In genomic region chr6:54617730-54618129, GRCh38 we compare ENCODE assay signal across 14 cellular contexts.
DNase-seq lines count a peak whose midpoint lies in the region; ATAC-seq and TF ChIP-seq lines count a peak whose summit lies in the region.
"Had no signal": no experiment of that assay in that cellular context is flagged by ENCODE, and none has a peak within 500 bp of the region (broad histone marks: within the 10 kb centered on the region; RNA-seq: fewer than 3 reads in every experiment).

No MANE protein-coding gene starts in this region.

- H3K4me3 Mint-ChIP-seq in mesothelial cell of epicardium: no peak overlapping the region
- H3K4me3 Mint-ChIP-seq: B cell, H9 had no signal

- TF ChIP-seq EP300 in Ishikawa (IDR thresholded peaks at IDR 0.05; ENCODE audit: borderline replicate concordance): peak; percentile 85

- no peak for TF ChIP-seq CTCF in AG04449 (IDR thresholded peaks at IDR 0.05; ENCODE audit: insufficient read depth, low read length, missing control alignments)
- no peak for TF ChIP-seq CTCF in mesothelial cell of epicardium (IDR thresholded peaks at IDR 0.05; ENCODE audit: unreplicated experiment)

- peaks cover 10% of the 10 kb centered on the region for H3K9me3 Mint-ChIP-seq in mesothelial cell of epicardium
- H3K9me3 Mint-ChIP-seq: H9 had no signal

- H3K4me3 ChIP-seq in AG04449 (ENCODE audit: low read depth, low read length): no peak overlapping the region

- ATAC-seq in GM21723 (IDR thresholded peaks at IDR 0.05; ENCODE audit: unreplicated experiment) (no peak), HG02852 (IDR thresholded peaks at IDR 0.05; ENCODE audit: unreplicated experiment) (no peak)

- no peaks in the 10 kb centered on the region for H3K27me3 Mint-ChIP-seq in mesothelial cell of epicardium (ENCODE audit: low read depth)
- H3K27me3 Mint-ChIP-seq: B cell had no signal

- DNase-seq in AG04449 (ENCODE audit: low read depth, low spot score): peak; percentile 67
- DNase-seq in dermis blood vessel endothelial cell: peak; percentile 39
- DNase-seq in mesothelial cell of epicardium (ENCODE audit: low spot score in 2 of 2, unreplicated experiment in 2 of 2): no peak
- DNase-seq in effector CD8-positive, alpha-beta T cell (lab: John Stamatoyannopoulos, UW): no peak
- DNase-seq in OCI-M1 (lab: John Stamatoyannopoulos, UW): no peak
- DNase-seq: H9; kidney; NCI-H2171 treated with DMSO at 0.1 percent for 48 hours; occipital lobe; stimulated activated CD4-positive, alpha-beta T cell treated with anti-CD3 and anti-CD28 coated beads, Interleukin-4, amount 100 ng/mL, for 4 hours had no signal

- CTCF ChIA-PET in AG04449 (lab: Yijun Ruan, JAX): interaction anchor here (1.0 to 1.6 kb wide), 5 partner anchors 12 to 632 kb away, joined by 3 to 6 read pairs (median 3); no protein-coding TSS in a partner anchor

- peak overlapping the region; percentile 59 for H3K27ac Mint-ChIP-seq in mesothelial cell of epicardium
- H3K27ac Mint-ChIP-seq: B cell, H9 had no signal

- TF ChIP-seq RAD21 in Ishikawa (IDR thresholded peaks at IDR 0.05; ENCODE audit: low read depth): peak; percentile 23; the same call in 1 of the 2 replicates

- H3K36me3 Mint-ChIP-seq in mesothelial cell of epicardium: no peaks in the 10 kb centered on the region

- POLR2A ChIA-PET in AG04449 (lab: Yijun Ruan, JAX): interaction anchor here (0.7 kb wide), 1 partner anchor 188 kb away, joined by 3 read pairs; no protein-coding TSS in a partner anchor

- H3K4me1 Mint-ChIP-seq in mesothelial cell of epicardium: peaks cover 7% of the 10 kb centered on the region
- H3K4me1 Mint-ChIP-seq: B cell had no signal

TF ChIP-seq in Ishikawa, 13 proteins besides CTCF, POLR2A, EP300 and RAD21:
- TF ChIP-seq REST (IDR thresholded peaks at IDR 0.05; ENCODE audit: low read depth) (no peak), CEBPB (IDR thresholded peaks at IDR 0.05) (no peak), YY1 (IDR thresholded peaks at IDR 0.05; ENCODE audit: low read depth) (no peak), MAX (IDR thresholded peaks at IDR 0.05) (no peak), NFIC (IDR thresholded peaks at IDR 0.05) (peak; percentile 54; the same call in 1 of the 2 replicates), TAF1 (IDR thresholded peaks at IDR 0.05; ENCODE audit: low read depth) (no peak), TCF12 (IDR thresholded peaks at IDR 0.05; ENCODE audit: low read depth) (peak; percentile 47; the same call in 1 of the 2 replicates), FOXM1 (IDR thresholded peaks at IDR 0.05; ENCODE audit: borderline replicate concordance, low read depth) (peak; percentile 68)

Comparison
In these comparisons a context has a peak if more than half of its experiments do, and no peak if none do; other contexts are left out.
1. DNase-seq: peak in AG04449 (single experiment) and dermis blood vessel endothelial cell (single experiment); none in mesothelial cell of epicardium (0 of 2), effector CD8-positive, alpha-beta T cell (single experiment) and OCI-M1 (single experiment).